Comparison of ENCODE assay signal across 1 cellular context in genomic region chr19:38564981-38565685, GRCh38.
TF ChIP-seq lines count a peak whose summit lies in the region.

No MANE protein-coding gene starts in this region.

TF ChIP-seq in IMR-90, 13 proteins besides CTCF, POLR2A, EP300 and RAD21 (continued from another document):
- no peak for TF ChIP-seq NFE2L2 (IDR thresholded peaks at IDR 0.05; ENCODE audit: low read depth, low read length)
- TF ChIP-seq, protein P1, sequence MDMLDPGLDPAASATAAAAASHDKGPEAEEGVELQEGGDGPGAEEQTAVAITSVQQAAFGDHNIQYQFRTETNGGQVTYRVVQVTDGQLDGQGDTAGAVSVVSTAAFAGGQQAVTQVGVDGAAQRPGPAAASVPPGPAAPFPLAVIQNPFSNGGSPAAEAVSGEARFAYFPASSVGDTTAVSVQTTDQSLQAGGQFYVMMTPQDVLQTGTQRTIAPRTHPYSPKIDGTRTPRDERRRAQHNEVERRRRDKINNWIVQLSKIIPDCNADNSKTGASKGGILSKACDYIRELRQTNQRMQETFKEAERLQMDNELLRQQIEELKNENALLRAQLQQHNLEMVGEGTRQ (IDR thresholded peaks at IDR 0.05; ENCODE audit: low read depth, low read length): no peak
- TF ChIP-seq CEBPB (IDR thresholded peaks at IDR 0.05; ENCODE audit: low read depth, low read length): no peak
- no peak for TF ChIP-seq MXI1 (IDR thresholded peaks at IDR 0.05; ENCODE audit: borderline replicate concordance, low read depth, low read length)
- no peak for TF ChIP-seq FOS (IDR thresholded peaks at IDR 0.05; ENCODE audit: low read depth, low read length)
- TF ChIP-seq MAZ (IDR thresholded peaks at IDR 0.05; ENCODE audit: borderline replicate concordance, low read depth, low read length): no peak
